Comparison of ENCODE assay signal across 30 cellular contexts in the genomic region with DNA sequence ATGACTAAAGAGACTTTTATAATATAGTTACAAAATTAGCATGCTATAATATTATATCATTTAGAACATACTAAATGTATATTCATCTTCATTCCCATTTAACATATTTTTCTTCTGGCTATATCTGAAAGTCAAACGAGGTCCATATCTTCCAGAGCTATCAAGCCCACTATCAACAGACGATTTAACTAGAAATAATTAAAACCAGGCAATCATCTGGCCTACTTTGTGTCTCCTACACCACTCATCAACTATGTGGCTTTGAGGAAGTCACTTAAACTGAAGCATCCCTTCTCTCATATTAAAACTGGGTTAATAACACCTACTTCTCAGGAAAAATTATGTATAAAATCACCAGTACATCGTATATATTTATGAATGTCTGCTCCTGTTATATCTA.
"Had no signal": no experiment of that assay in that cellular context is flagged by ENCODE, and none has a peak within 500 bp of the region (broad histone marks: within the 10 kb centered on the region; RNA-seq: fewer than 3 reads in every experiment).

No MANE protein-coding gene starts in this region.

- H3K27me3 ChIP-seq: adrenal gland, ascending aorta, body of pancreas, brain microvascular endothelial cell, breast epithelium, cardiac muscle cell had no signal

- H3K4me1 ChIP-seq: adrenal gland, ascending aorta, body of pancreas, breast epithelium had no signal

- H3K27ac ChIP-seq: adrenal gland, ascending aorta, body of pancreas, brain microvascular endothelial cell, breast epithelium, cardiac muscle cell had no signal

- H3K4me3 ChIP-seq: adrenal gland, ascending aorta, body of pancreas, breast epithelium, cardiac muscle cell had no signal

- ATAC-seq: activated naive CD4-positive, alpha-beta T cell treated with anti-CD3 and anti-CD28 coated beads, Interleukin-2, amount 50 U/mL, for 72 hours; activated naive CD8-positive, alpha-beta T cell treated with anti-CD3 and anti-CD28 coated beads, Interleukin-2, amount 50 U/mL, for 24 hours; activated T-cell treated with anti-CD3 and anti-CD28 coated beads, Interleukin-2, amount 50 U/mL, for 4 hours; activated T-cell treated with anti-CD3 and anti-CD28 coated beads, Interleukin-2, amount 50 U/mL, for 72 hours; activated T-helper 17 cell treated with anti-CD3 and anti-CD28 coated beads, Interleukin-2, amount 50 U/mL, for 72 hours; body of pancreas had no signal

- H3K36me3 ChIP-seq: adrenal gland, ascending aorta, brain microvascular endothelial cell, breast epithelium, cardiac muscle cell had no signal

- DNase-seq: activated effector memory CD4-positive, alpha-beta T cell treated with anti-CD3 and anti-CD28 coated beads, Interleukin-2, amount 50 U/mL, for 16 hours; activated effector memory CD4-positive, alpha-beta T cell treated with Interleukin-2 at 50 U/mL for 16 hours; activated gamma-delta T cell; activated gamma-delta T cell treated with Interleukin-2 at 50 U/mL for 16 hours; activated naive CD4-positive, alpha-beta T cell; activated naive CD4-positive, alpha-beta T cell treated with anti-CD3 and anti-CD28 coated beads for 36 hours; activated naive CD4-positive, alpha-beta T cell treated with anti-CD3 and anti-CD28 coated beads, Interleukin-2, amount 10 ng/mL, durations not matched to agents 7 days and 5 days; activated naive CD4-positive, alpha-beta T cell treated with Interleukin-2 at 50 U/mL for 16 hours; activated naive CD8-positive, alpha-beta T cell treated with anti-CD3 and anti-CD28 coated beads for 36 hours; activated naive CD8-positive, alpha-beta T cell treated with anti-CD3 and anti-CD28 coated beads, Interleukin-2, amount 10 ng/mL, durations not matched to agents 7 days and 5 days; activated naive CD8-positive, alpha-beta T cell treated with anti-CD3 and anti-CD28 coated beads, Interleukin-2, amount 50 U/mL, for 24 hours; activated T-cell treated with anti-CD3 and anti-CD28 coated beads, Interleukin-2, amount 50 U/mL, for 24 hours; activated T-cell treated with anti-CD3 and anti-CD28 coated beads, Interleukin-2, amount 50 U/mL, for 4 hours; activated T-cell treated with anti-CD3 and anti-CD28 coated beads, Interleukin-2, amount 50 U/mL, for 48 hours; activated T-cell treated with anti-CD3 and anti-CD28 coated beads, Interleukin-2, amount 50 U/mL, for 72 hours; adrenal gland; amniotic stem cell; amygdala; anterior cingulate cortex; aorta; body of pancreas; brain microvascular endothelial cell; caudate nucleus; central memory CD4-positive, alpha-beta T cell; cerebellar nuclear complex had no signal

- H3K9me3 ChIP-seq: adrenal gland, ascending aorta, body of pancreas, breast epithelium had no signal
